10 cellular contexts compared by ENCODE assay signal in the genomic region with DNA sequence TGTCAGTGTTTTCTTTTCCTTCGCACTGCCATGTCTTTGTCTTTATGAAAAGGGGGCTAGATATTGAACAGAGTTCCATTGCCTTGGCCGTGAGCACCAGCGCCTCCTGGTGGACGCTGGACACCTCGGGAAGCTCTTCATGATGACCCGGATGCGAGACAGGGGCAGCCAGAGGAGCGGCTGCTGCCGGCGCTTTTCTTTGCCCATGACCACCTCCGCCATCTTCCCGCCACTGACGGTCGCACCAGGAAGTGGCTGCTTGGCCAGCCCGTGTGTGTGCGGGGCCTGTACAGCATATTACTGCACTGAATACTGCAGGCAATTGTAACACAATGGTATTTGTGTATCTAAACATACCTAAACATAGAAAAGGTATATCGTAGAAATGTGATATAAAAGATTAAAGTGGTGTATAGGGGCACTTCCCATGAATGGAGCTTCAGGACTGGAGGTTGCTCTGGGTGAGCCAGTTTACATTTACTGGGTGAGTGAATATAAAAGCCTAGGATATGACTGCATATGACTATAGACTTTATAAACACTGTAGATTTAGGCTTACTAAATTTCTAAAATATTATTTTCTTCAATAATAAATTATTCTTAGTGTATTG. TPM values are rescaled to one million over a fixed set of nuclear protein-coding genes. Genes with fewer than 3 reads are reported as not detected.
DNase-seq lines count a peak whose midpoint lies in the region; ATAC-seq and TF ChIP-seq lines count a peak whose summit lies in the region.
"Had no signal": no experiment of that assay in that cellular context is flagged by ENCODE, and none has a peak within 500 bp of the region (broad histone marks: within the 10 kb centered on the region; RNA-seq: fewer than 3 reads in every experiment).

No MANE protein-coding gene starts in this region.

- no peak overlapping the region for H3K4me3 Mint-ChIP-seq in MCF 10A (ENCODE audit: unreplicated experiment)
- H3K4me3 Mint-ChIP-seq: activated naive CD4-positive, alpha-beta T cell treated with anti-CD3 and anti-CD28 coated beads, Interleukin-2, amount 50 U/mL, for 24 hours had no signal

- intact Hi-C loops in MCF 10A (cut with micrococcal nuclease): no loop called here
- intact Hi-C loops in breast epithelium (cut with DNase I; ENCODE audit: low total_unique reads): no loop called here
- intact Hi-C loops in dorsolateral prefrontal cortex (cut with DNase I): no loop called here

- H3K4me1 Mint-ChIP-seq in MCF 10A (ENCODE audit: insufficient read depth, unreplicated experiment): no peaks in the 10 kb centered on the region
- H3K4me1 Mint-ChIP-seq: activated naive CD4-positive, alpha-beta T cell treated with anti-CD3 and anti-CD28 coated beads, Interleukin-2, amount 50 U/mL, for 24 hours had no signal

- TF ChIP-seq CTCF in MCF 10A (IDR thresholded peaks at IDR 0.05; ENCODE audit: unreplicated experiment) (no peak), breast epithelium (IDR thresholded peaks at IDR 0.05) (no peak), dorsolateral prefrontal cortex (IDR thresholded peaks at IDR 0.05 in 54 of 56, conservative IDR thresholded peaks at IDR 0.05 in 2 of 56; ENCODE audit: low read depth in 1 of 56, partially characterized antibody in 56 of 56) (peak in 35 of 56 donors; percentile 3 to 46 (median 27))

- TF ChIP-seq POLR2A in breast epithelium (IDR thresholded peaks at IDR 0.05): no peak

- H3K36me3 Mint-ChIP-seq in MCF 10A (ENCODE audit: insufficient read depth, unreplicated experiment): no peaks in the 10 kb centered on the region
- H3K36me3 Mint-ChIP-seq: activated naive CD4-positive, alpha-beta T cell treated with anti-CD3 and anti-CD28 coated beads, Interleukin-2, amount 50 U/mL, for 24 hours had no signal

- ATAC-seq in HG03432 (IDR thresholded peaks at IDR 0.05; ENCODE audit: unreplicated experiment) (peak; percentile 82), HG03280 (IDR thresholded peaks at IDR 0.05; ENCODE audit: unreplicated experiment) (no peak), GM18907 (IDR thresholded peaks at IDR 0.05; ENCODE audit: unreplicated experiment) (no peak)

- CTCF ChIA-PET in MCF 10A (lab: Yijun Ruan, JAX): interaction anchor here (1.2 kb wide), 1 partner anchor 821 kb away, joined by 3 read pairs; no protein-coding TSS in a partner anchor

- POLR2A ChIA-PET in MCF 10A (lab: Yijun Ruan, JAX): interaction anchor here (0.6 kb wide), 1 partner anchor 159 kb away, joined by 3 read pairs; no protein-coding TSS in a partner anchor

- no peak overlapping the region for H3K27ac ChIP-seq in breast epithelium
- H3K27ac ChIP-seq in dorsolateral prefrontal cortex: no peak overlapping the region
- H3K27ac ChIP-seq: parathyroid adenoma had no signal

- H3K36me3 ChIP-seq in breast epithelium: no peaks in the 10 kb centered on the region

- no peaks in the 10 kb centered on the region for H3K9me3 ChIP-seq in breast epithelium

- no TSS peak for BruUV-seq in MCF 10A (replicated peaks; lab: Mats Ljungman, UMichigan)

- no peak overlapping the region for H3K4me3 ChIP-seq in breast epithelium
- H3K4me3 ChIP-seq in dorsolateral prefrontal cortex: no peak overlapping the region

- H3K4me1 ChIP-seq in breast epithelium: no peaks in the 10 kb centered on the region
- H3K4me1 ChIP-seq: parathyroid adenoma had no signal

- H3K9me3 Mint-ChIP-seq in MCF 10A (ENCODE audit: unreplicated experiment): no peaks in the 10 kb centered on the region
- H3K9me3 Mint-ChIP-seq: activated naive CD4-positive, alpha-beta T cell treated with anti-CD3 and anti-CD28 coated beads, Interleukin-2, amount 50 U/mL, for 24 hours had no signal

- no peaks in the 10 kb centered on the region for H3K27me3 Mint-ChIP-seq in MCF 10A (ENCODE audit: insufficient read depth, unreplicated experiment)
- H3K27me3 Mint-ChIP-seq: activated naive CD4-positive, alpha-beta T cell treated with anti-CD3 and anti-CD28 coated beads, Interleukin-2, amount 50 U/mL, for 24 hours had no signal

- DNase-seq in MCF 10A (ENCODE audit: unreplicated experiment): peak; percentile 28
- no peak for DNase-seq in breast epithelium (ENCODE audit: low spot score in 2 of 2)
- no peak for DNase-seq in dorsolateral prefrontal cortex
- peak; percentile 13 to 21 for DNase-seq in stimulated activated CD4-positive, alpha-beta T cell treated with anti-CD3 and anti-CD28 coated beads, Interleukin-2, amount 100 ng/mL, for 48 hours
- DNase-seq in globus pallidus (ENCODE audit: low spot score): no peak

- H3K27ac Mint-ChIP-seq in MCF 10A (ENCODE audit: low read depth, unreplicated experiment): no peak overlapping the region
- H3K27ac Mint-ChIP-seq: activated naive CD4-positive, alpha-beta T cell treated with anti-CD3 and anti-CD28 coated beads, Interleukin-2, amount 50 U/mL, for 24 hours had no signal

- H3K27me3 ChIP-seq in breast epithelium: no peaks in the 10 kb centered on the region
- no peaks in the 10 kb centered on the region for H3K27me3 ChIP-seq in dorsolateral prefrontal cortex

RNA-seq across cellular contexts. Expression of gene GRIA2, which starts 15.8 kb away (rescaled TPM):
- total RNA-seq in MCF 10A (2022) (not detected in 2 replicates), breast epithelium (1 to 10 TPM in 2 of 3 donors, not detected in 1; 2.3 to 4.8 TPM), dorsolateral prefrontal cortex (100 to 1,000 TPM; 216 to 613 (median 446) TPM)

Comparison
In these comparisons a context has a peak if more than half of its experiments do, and no peak if none do; other contexts are left out.
1. DNase-seq: peak in MCF 10A (single experiment) and stimulated activated CD4-positive, alpha-beta T cell treated with anti-CD3 and anti-CD28 coated beads, Interleukin-2, amount 100 ng/mL, for 48 hours (2 of 2); none in breast epithelium (0 of 2), dorsolateral prefrontal cortex (0 of 10) and globus pallidus (single experiment).
2. CTCF ChIP-seq: peak in dorsolateral prefrontal cortex (35 of 56); none in MCF 10A (single experiment) and breast epithelium (0 of 3).
3. RNA of gene GRIA2, which starts 15.8 kb away (total RNA-seq): 216 to 613 TPM in dorsolateral prefrontal cortex; 2.3 to 4.8 TPM in breast epithelium and not detected in MCF 10A; every median in the first group is over 10 times any median in the second.